8 cellular contexts compared by ENCODE assay signal in the genomic region with DNA sequence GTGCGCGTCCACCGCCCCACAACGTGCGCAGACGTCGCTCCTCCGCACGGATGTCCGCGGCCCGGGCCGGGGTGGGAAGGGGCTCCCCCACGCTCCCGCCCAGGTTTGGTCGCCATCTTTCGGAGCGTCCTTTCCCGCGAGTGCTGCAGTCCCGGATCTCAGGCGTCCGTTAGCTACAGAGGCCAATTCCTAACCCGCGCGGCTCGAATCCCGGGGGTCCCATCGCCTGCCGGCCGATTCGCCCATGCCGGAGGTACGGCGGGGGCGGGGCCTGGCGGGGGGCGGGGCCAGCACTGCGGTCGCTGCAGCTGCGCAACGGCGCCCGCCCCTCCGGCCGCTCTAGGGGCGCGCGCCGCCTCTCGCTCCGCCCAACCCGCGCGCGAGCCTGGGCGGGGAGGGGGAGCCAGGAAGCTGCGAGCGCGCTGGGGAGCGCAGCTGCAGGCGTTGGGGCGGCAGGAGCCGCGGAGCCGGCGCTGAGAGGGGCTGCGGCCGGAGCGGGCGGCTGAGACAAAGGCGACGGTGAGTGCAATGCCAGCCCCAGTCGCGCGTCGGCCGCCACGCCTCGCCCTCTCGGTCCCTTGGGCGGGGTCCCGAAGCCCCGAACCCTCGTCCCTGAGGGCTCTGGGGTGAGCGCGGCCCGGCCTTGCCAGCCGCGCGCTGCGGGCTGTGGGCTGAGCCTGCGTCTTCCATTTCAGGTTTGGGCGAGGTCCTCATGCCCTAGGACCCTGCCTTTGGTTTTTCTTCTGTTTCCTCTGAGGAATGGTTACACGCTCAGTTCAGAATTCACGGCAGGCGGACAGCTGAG. TPM values are rescaled to one million over a fixed set of nuclear protein-coding genes. Genes with fewer than 3 reads are reported as not detected.
DNase-seq lines count a peak whose midpoint lies in the region; ATAC-seq, FAIRE-seq and TF ChIP-seq lines count a peak whose summit lies in the region.

A gene with protein sequence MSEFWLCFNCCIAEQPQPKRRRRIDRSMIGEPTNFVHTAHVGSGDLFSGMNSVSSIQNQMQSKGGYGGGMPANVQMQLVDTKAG (plus strand): TSS at position 406 of the 805 bp plus-strand sequence. CDS start 95,441 bp downstream, outside the sequence.

- H3K56ac ChIP-seq in H1 (replicated peaks; ENCODE audit: insufficient read length, low read depth, low read length) (peak within 1 kb of the TSS; percentile 90), mesendoderm (ENCODE audit: low read length) (peak within 1 kb of the TSS; percentile 93)

- H3K23ac ChIP-seq in H1 (ENCODE audit: insufficient read length) (no peak within 1 kb of the TSS), mesendoderm (ENCODE audit: low read length) (peak within 1 kb of the TSS; percentile 29)

- H3K4me1 ChIP-seq in CD4-positive, CD25-positive, alpha-beta regulatory T cell (ENCODE audit: control insufficient read depth, insufficient read depth, low read length, poor library complexity, severe bottlenecking): peaks cover 52% of the 10 kb centered on the region
- H3K4me1 ChIP-seq in H1 (replicated peaks in 1 of 4; ENCODE audit: control insufficient read depth in 3 of 4, insufficient read depth in 4 of 4, low read length in 3 of 4) (no peaks in the 10 kb centered on the region; a peak in 1 of 7 replicates), mesendoderm (ENCODE audit: control insufficient read depth, low read depth, low read length) (no peaks in the 10 kb centered on the region)

- FAIRE-seq in H1 (lab: Jason Lieb, UNC): no peak

- H4K5ac ChIP-seq in H1 (ENCODE audit: insufficient read length, low read depth, low read length) (peak within 1 kb of the TSS; percentile 80), mesendoderm (ENCODE audit: low read length) (no peak within 1 kb of the TSS)

- H3K36me3 Mint-ChIP-seq in CD4-positive, CD25-positive, alpha-beta regulatory T cell: peaks cover 4% of the 10 kb centered on the region

- H2BK120ac ChIP-seq in H1 (replicated peaks; ENCODE audit: low read depth, low read length) (peak within 1 kb of the TSS; percentile 28), mesendoderm (ENCODE audit: low read depth, low read length) (no peak within 1 kb of the TSS)

- H3K4me1 Mint-ChIP-seq in CD4-positive, CD25-positive, alpha-beta regulatory T cell: peaks cover 27 to 59% (median 37%) of the 10 kb centered on the region in 4 donors

- peak within 1 kb of the TSS; percentile 82; the same call in 1 of the 2 replicates for H2BK5ac ChIP-seq in H1 (ENCODE audit: low read depth, low read length)
- H2BK5ac ChIP-seq in mesendoderm (ENCODE audit: low read length): no peak within 1 kb of the TSS

- no peak within 1 kb of the TSS for H2BK20ac ChIP-seq in H1 (ENCODE audit: low read length)

- H4K8ac ChIP-seq in H1 (ENCODE audit: extremely low read depth, insufficient read depth, low read length): peak within 1 kb of the TSS; percentile 93
- peak within 1 kb of the TSS; percentile 93 for H4K8ac ChIP-seq in mesendoderm (ENCODE audit: low read depth, low read length)

- peaks cover 0 to 3% of the 10 kb centered on the region in 2 experiments for H4K20me1 ChIP-seq in H1 (replicated peaks in 1 of 2; ENCODE audit: control insufficient read depth in 1 of 2, insufficient read depth in 2 of 2, low read length in 2 of 2)

- POLR2A ChIA-PET in H1 (lab: Charles Lee; ENCODE audit: partially characterized antibody): interaction anchor here (0.7 to 1.8 kb wide), 14 partner anchors 9 to 124 kb away, joined by 3 to 7 read pairs (median 3); a partner anchor contains a TSS

- 2% methylated on average over 43 of the region's 97 CpGs; no CpG with 5 or more reads in 1 of the 2 experiments for WGBS in H1 (ENCODE audit: extremely low coverage in 1 of 2, insufficient coverage in 1 of 2, insufficient read length in 1 of 2, insufficient replicate concordance in 2 of 2, low coverage in 1 of 2, low lambda C conversion rate in 2 of 2, missing lambda C conversion rate in 1 of 2), 2 experiments
- no CpG with 5 or more reads among the region's 97 CpGs for WGBS in mesendoderm (ENCODE audit: extremely low coverage, insufficient coverage, low lambda C conversion rate)

- H2BK15ac ChIP-seq in H1 (ENCODE audit: low read length) (no peak within 1 kb of the TSS), mesendoderm (replicated peaks; ENCODE audit: low read depth) (no peak within 1 kb of the TSS)

- no peak within 1 kb of the TSS for H3K4ac ChIP-seq in H1 (replicated peaks; ENCODE audit: insufficient read length, low read depth, low read length)
- H3K4ac ChIP-seq in mesendoderm (ENCODE audit: low read depth, low read length): peak within 1 kb of the TSS; percentile 4

- TF ChIP-seq POLR2A in H1 (IDR thresholded peaks at IDR 0.05; ENCODE audit: control extremely low read depth in 1 of 2, low read depth in 2 of 2, low read length in 2 of 2): peak; percentile 81 to 85

- no peak for TF ChIP-seq RAD21 in H1 (IDR thresholded peaks at IDR 0.05 in 1 of 2, conservative IDR thresholded peaks at IDR 0.05 in 1 of 2; ENCODE audit: low read depth in 2 of 2, low read length in 2 of 2)

- H3K23me2 ChIP-seq in H1 (ENCODE audit: low read depth, low read length): peaks cover 4% of the 10 kb centered on the region; the same call in 1 of the 2 replicates

- peaks cover 0 to 39% of the 10 kb centered on the region in 2 experiments; a peak in 2 of 4 replicates for H3K79me2 ChIP-seq in H1 (ENCODE audit: control insufficient read depth in 1 of 2, insufficient read depth in 2 of 2, low read length in 2 of 2)
- H3K79me2 ChIP-seq in mesendoderm (ENCODE audit: control insufficient read depth, insufficient read depth, low read length): peaks cover 2% of the 10 kb centered on the region

- H3K9ac ChIP-seq in H1 (replicated peaks in 1 of 4; ENCODE audit: extremely low read depth in 1 of 4, low read depth in 3 of 4, low read length in 3 of 4) (peak within 1 kb of the TSS; percentile 87 to 94 (median 94)), mesendoderm (ENCODE audit: low read length) (peak within 1 kb of the TSS; percentile 95)

- TF ChIP-seq CTCF in H1 (IDR thresholded peaks at IDR 0.05; ENCODE audit: control extremely low read depth in 1 of 3, insufficient read depth in 1 of 3, low read depth in 1 of 3, low read length in 3 of 3): no peak

- CTCF ChIA-PET in H1 (lab: Charles Lee; ENCODE audit: partially characterized antibody): interaction anchor here (0.6 to 3.6 kb wide), 11 partner anchors 14 to 978 kb away, joined by 3 to 21 read pairs (median 3); a partner anchor contains a TSS

- no peaks in the 10 kb centered on the region for H3K27me3 ChIP-seq in CD4-positive, CD25-positive, alpha-beta regulatory T cell (ENCODE audit: control insufficient read depth, insufficient read depth, low read length)
- no peaks in the 10 kb centered on the region for H3K27me3 ChIP-seq in H1 (replicated peaks in 1 of 4; ENCODE audit: control insufficient read depth in 3 of 4, extremely low read depth in 1 of 4, insufficient read depth in 3 of 4, low read length in 3 of 4)
- no peaks in the 10 kb centered on the region for H3K27me3 ChIP-seq in mesendoderm (ENCODE audit: insufficient read depth, low read length, poor library complexity)

- peak within 1 kb of the TSS; percentile 100 for H3K4me3 ChIP-seq in CD4-positive, CD25-positive, alpha-beta regulatory T cell (ENCODE audit: low read depth, low read length)
- H3K4me3 ChIP-seq in H1 (ENCODE audit: extremely low read depth in 1 of 4, insufficient read depth in 2 of 4, low read depth in 3 of 4, low read length in 4 of 4) (peak within 1 kb of the TSS; percentile 80 to 95 (median 87)), mesendoderm (ENCODE audit: low read length) (peak within 1 kb of the TSS; percentile 98)

- peak; percentile 88 to 89 for ATAC-seq in CD4-positive, CD25-positive, alpha-beta regulatory T cell (ENCODE audit: low read depth in 2 of 2)
- ATAC-seq in GM19351 (IDR thresholded peaks at IDR 0.05; ENCODE audit: unreplicated experiment) (peak; percentile 77), HG03520 (IDR thresholded peaks at IDR 0.05; ENCODE audit: unreplicated experiment) (peak; percentile 80)

- peak within 1 kb of the TSS; percentile 99 for H2AFZ ChIP-seq in H1 (ENCODE audit: low read length)

- peaks cover 4% of the 10 kb centered on the region for H3K27me3 Mint-ChIP-seq in CD4-positive, CD25-positive, alpha-beta regulatory T cell

- H3K9me3 Mint-ChIP-seq in CD4-positive, CD25-positive, alpha-beta regulatory T cell: no peaks in the 10 kb centered on the region

- H2AK5ac ChIP-seq in H1 (ENCODE audit: low read depth, low read length): no peak within 1 kb of the TSS
- no peak within 1 kb of the TSS for H2AK5ac ChIP-seq in mesendoderm (ENCODE audit: low read length)

- H2BK12ac ChIP-seq in H1 (ENCODE audit: low read depth, low read length): no peak within 1 kb of the TSS; the same call in 1 of the 2 replicates

- H3K27ac ChIP-seq in CD4-positive, CD25-positive, alpha-beta regulatory T cell (ENCODE audit: insufficient read depth, low read length, poor library complexity, severe bottlenecking): peak within 1 kb of the TSS; percentile 94
- H3K27ac ChIP-seq in H1 (ENCODE audit: low read depth, low read length): peak within 1 kb of the TSS; percentile 91
- peak within 1 kb of the TSS; percentile 94 for H3K27ac ChIP-seq in mesendoderm (ENCODE audit: low read depth, low read length)

- peak within 1 kb of the TSS; percentile 91 to 99 (median 94) for H3K4me3 Mint-ChIP-seq in CD4-positive, CD25-positive, alpha-beta regulatory T cell

- no peaks in the 10 kb centered on the region for H3K9me3 ChIP-seq in CD4-positive, CD25-positive, alpha-beta regulatory T cell (ENCODE audit: control insufficient read depth in 2 of 2, low read length in 2 of 2)
- H3K9me3 ChIP-seq in H1 (ENCODE audit: insufficient read depth in 2 of 2, low read depth in 1 of 2, low read length in 1 of 2): no peaks in the 10 kb centered on the region

- peak within 1 kb of the TSS; percentile 82 to 86 for H3K4me2 ChIP-seq in H1 (ENCODE audit: insufficient read depth in 1 of 2, low read depth in 2 of 2, low read length in 2 of 2)
- peak within 1 kb of the TSS; percentile 89 for H3K4me2 ChIP-seq in mesendoderm (ENCODE audit: low read length)

- peak within 1 kb of the TSS; percentile 93 to 95 (median 95) for H3K27ac Mint-ChIP-seq in CD4-positive, CD25-positive, alpha-beta regulatory T cell

- peak within 1 kb of the TSS; percentile 91 for H4K91ac ChIP-seq in H1 (replicated peaks; ENCODE audit: insufficient read length, low read length)

- peaks cover 11% of the 10 kb centered on the region for H3K36me3 ChIP-seq in CD4-positive, CD25-positive, alpha-beta regulatory T cell (ENCODE audit: control insufficient read depth, insufficient read depth, low read length)
- H3K36me3 ChIP-seq in H1 (ENCODE audit: control insufficient read depth in 2 of 4, insufficient read depth in 4 of 4, low read length in 3 of 4) (no peaks in the 10 kb centered on the region), mesendoderm (ENCODE audit: control insufficient read depth, insufficient read depth, low read length) (no peaks in the 10 kb centered on the region)

- H3K79me1 ChIP-seq in H1 (ENCODE audit: low read depth, low read length): no peaks in the 10 kb centered on the region
- H3K79me1 ChIP-seq in mesendoderm (ENCODE audit: low read length): no peaks in the 10 kb centered on the region

- peak in 1 of 2 experiments; percentile 75; a peak in 1 of 3 replicates for TF ChIP-seq EP300 in H1 (IDR thresholded peaks at IDR 0.05; ENCODE audit: borderline replicate concordance in 1 of 2, low read depth in 2 of 2, low read length in 2 of 2)

- H3K14ac ChIP-seq in H1 (ENCODE audit: insufficient read length): no peak within 1 kb of the TSS

- H3K18ac ChIP-seq in H1 (ENCODE audit: extremely low read depth, low read length) (peak within 1 kb of the TSS; percentile 95), mesendoderm (ENCODE audit: low read length) (peak within 1 kb of the TSS; percentile 78)

- peak; percentile 82 to 93 (median 90) for DNase-seq in CD4-positive, CD25-positive, alpha-beta regulatory T cell
- DNase-seq in NK-92 (lab: John Stamatoyannopoulos, UW; ENCODE audit: unreplicated experiment) (peak; percentile 19), H1 (ENCODE audit: low read depth in 1 of 2, low spot score in 2 of 2) (peak; percentile 59 to 87), mesendoderm (peak; percentile 95)
- DNase-seq in activated CD8-positive, alpha-beta memory T cell treated with anti-CD3 and anti-CD28 coated beads for 48 hours (ENCODE audit: low read depth in 2 of 3, low spot score in 2 of 3): peak; percentile 62 to 84 (median 69)
- DNase-seq in stimulated activated CD8-positive, alpha-beta memory T cell treated with anti-CD3 and anti-CD28 coated beads, Interleukin-15, amount 100 ng/mL, for 1 hour (ENCODE audit: low read depth): peak; percentile 65

RNA-seq across cellular contexts. Expression of the gene that starts here (rescaled TPM):
- 241 TPM for total RNA-seq in CD4-positive, CD25-positive, alpha-beta regulatory T cell
- polyA plus RNA-seq in CD4-positive, CD25-positive, alpha-beta regulatory T cell: 100 to 1,000 TPM; 351 to 429 (median 379) TPM
- 26.3 and 30.8 TPM in 2 replicates for total RNA-seq in H1 (2021; fragmentation: NEBNext Ultra II Directional; extraction: Animal tissue kit (Norgen Biotek cat#: 25700))
- polyA plus RNA-seq in H1 (2011; rRNA removed): 8.0 and 16.7 TPM in 2 replicates
- 15.7 TPM for polyA plus RNA-seq in H1 (2011; cell fraction: cytosol; rRNA removed)
- polyA plus RNA-seq in H1 (2011; cell fraction: nucleus; rRNA removed): 1.8 TPM
- polyA plus RNA-seq in H1 (2012, experiment 1 of 2): 11.4 to 20.8 TPM (median 13.7 TPM) in 4 replicates
- polyA plus RNA-seq in H1 (2012, experiment 2 of 2): 6.7 TPM
- 14.7 TPM for polyA plus RNA-seq in H1 (2013, experiment 1 of 2)
- 15.2 TPM for polyA plus RNA-seq in H1 (2013, experiment 2 of 2)
- polyA minus RNA-seq in H1 (2011; rRNA and poly(A)+ RNA removed): 17.9 and 18.1 TPM in 2 replicates
- polyA minus RNA-seq in H1 (2011; cell fraction: cytosol; rRNA and poly(A)+ RNA removed): 9.8 TPM
- polyA minus RNA-seq in H1 (2011; cell fraction: nucleus; rRNA and poly(A)+ RNA removed): 10.3 TPM
- 17.5 TPM for polyA plus RNA-seq in mesendoderm (2013, experiment 1 of 2)
- 18.3 TPM for polyA plus RNA-seq in mesendoderm (2013, experiment 2 of 2)

Comparison
In these comparisons a context has a peak if more than half of its experiments do, and no peak if none do; other contexts are left out.
1. Peak in every context shown above with its lines: DNase-seq, ATAC-seq, H3K4me3 ChIP-seq and H3K27ac ChIP-seq.
2. RNA of the gene that starts here (polyA plus RNA-seq): 351 to 429 TPM in CD4-positive, CD25-positive, alpha-beta regulatory T cell; 1.8 to 20.8 TPM in H1; every median in the first group is over 10 times any median in the second.
3. DNase-seq: peak in every context shown above with its lines; median percentile 95 in mesendoderm; 90 in CD4-positive, CD25-positive, alpha-beta regulatory T cell; 73 in H1; 69 in activated CD8-positive, alpha-beta memory T cell treated with anti-CD3 and anti-CD28 coated beads for 48 hours; 65 in stimulated activated CD8-positive, alpha-beta memory T cell treated with anti-CD3 and anti-CD28 coated beads, Interleukin-15, amount 100 ng/mL, for 1 hour; 19 in NK-92.